ENCODE assay signal across 14 cellular contexts in genomic region chr3:123732447-123732846, GRCh38.
DNase-seq lines count a peak whose midpoint lies in the region; ATAC-seq and TF ChIP-seq lines count a peak whose summit lies in the region.
"Had no signal": no experiment of that assay in that cellular context is flagged by ENCODE, and none has a peak within 500 bp of the region (broad histone marks: within the 10 kb centered on the region; RNA-seq: fewer than 3 reads in every experiment).

No MANE protein-coding gene starts in this region.

- CTCF ChIA-PET in naive thymus-derived CD4-positive, alpha-beta T cell (lab: Charles Lee), result no interaction called here

- POLR2A ChIA-PET in naive thymus-derived CD4-positive, alpha-beta T cell (lab: Charles Lee), result no interaction called here

- H3K27ac ChIP-seq in naive thymus-derived CD4-positive, alpha-beta T cell (ENCODE audit: low read depth, low read length), result no peak overlapping the region
- no peak overlapping the region for H3K27ac ChIP-seq in transverse colon

- 50 to 62% methylated on average over 2 to 3 of the region's 3 CpGs for WGBS in transverse colon (ENCODE audit: low coverage in 1 of 2), 2 donors

- no peaks in the 10 kb centered on the region for H3K9me3 ChIP-seq in naive thymus-derived CD4-positive, alpha-beta T cell (ENCODE audit: control insufficient read depth in 2 of 3, low read length in 3 of 3)
- H3K9me3 ChIP-seq in transverse colon, result no peaks in the 10 kb centered on the region
- H3K9me3 ChIP-seq: ascending aorta had no signal

- in situ Hi-C loops in transverse colon (cut with MboI; ENCODE audit: low pct_ligation_motif_present in 1 of 4, low pct_unique_long_range_greater_than_20kb in 1 of 4, low sequenced_read_pairs in 3 of 4), result no loop called here

- no peaks in the 10 kb centered on the region for H3K36me3 Mint-ChIP-seq in activated T-helper 17 cell treated with anti-CD3 and anti-CD28 coated beads, Interleukin-2, amount 50 U/mL, for 72 hours (ENCODE audit: low read depth)
- H3K36me3 Mint-ChIP-seq in naive thymus-derived CD4-positive, alpha-beta T cell, result no peaks in the 10 kb centered on the region

- H3K4me1 Mint-ChIP-seq in activated T-helper 17 cell treated with anti-CD3 and anti-CD28 coated beads, Interleukin-2, amount 50 U/mL, for 72 hours, result no peaks in the 10 kb centered on the region
- no peaks in the 10 kb centered on the region for H3K4me1 Mint-ChIP-seq in naive thymus-derived CD4-positive, alpha-beta T cell

- no peaks in the 10 kb centered on the region for H3K27me3 ChIP-seq in naive thymus-derived CD4-positive, alpha-beta T cell (ENCODE audit: control insufficient read depth in 2 of 2, insufficient read depth in 2 of 2, low read length in 2 of 2)
- H3K27me3 ChIP-seq in transverse colon, result no peaks in the 10 kb centered on the region
- H3K27me3 ChIP-seq: ascending aorta had no signal

- no peaks in the 10 kb centered on the region for H3K9me3 Mint-ChIP-seq in activated T-helper 17 cell treated with anti-CD3 and anti-CD28 coated beads, Interleukin-2, amount 50 U/mL, for 72 hours
- H3K9me3 Mint-ChIP-seq in naive thymus-derived CD4-positive, alpha-beta T cell, result no peaks in the 10 kb centered on the region

- no peak for TF ChIP-seq EP300 in transverse colon (IDR thresholded peaks at IDR 0.05; ENCODE audit: low read depth)

- DNase-seq in DMS153 treated with DMSO at 0.1 percent for 48 hours (lab: John Stamatoyannopoulos, UW; ENCODE audit: unreplicated experiment) (peak; percentile 21), HS-5 (ENCODE audit: low read depth) (peak; percentile 78), kidney tubule cell (ENCODE audit: low spot score) (peak; percentile 93), activated T-cell treated with anti-CD3 and anti-CD28 coated beads for 4 hours (no peak), transverse colon (no peak)
- DNase-seq in naive thymus-derived CD4-positive, alpha-beta T cell, result no peak
- DNase-seq: COR-L47; kidney; NCI-H1048; stimulated activated CD4-positive, alpha-beta T cell treated with anti-CD3 and anti-CD28 coated beads, Interleukin-15, amount 100 ng/mL, for 24 hours; T-helper 1 cell had no signal

- no peak for TF ChIP-seq POLR2A in transverse colon (IDR thresholded peaks at IDR 0.05)

- no peaks in the 10 kb centered on the region for H3K4me1 ChIP-seq in naive thymus-derived CD4-positive, alpha-beta T cell (ENCODE audit: control insufficient read depth in 2 of 2, insufficient read depth in 2 of 2, low read length in 2 of 2)
- no peaks in the 10 kb centered on the region for H3K4me1 ChIP-seq in transverse colon

- no peaks in the 10 kb centered on the region for H3K36me3 ChIP-seq in naive thymus-derived CD4-positive, alpha-beta T cell (ENCODE audit: control insufficient read depth in 2 of 3, insufficient read depth in 3 of 3, low read length in 3 of 3)
- no peaks in the 10 kb centered on the region for H3K36me3 ChIP-seq in transverse colon

- H3K27ac Mint-ChIP-seq in activated T-helper 17 cell treated with anti-CD3 and anti-CD28 coated beads, Interleukin-2, amount 50 U/mL, for 72 hours, result no peak overlapping the region
- no peak overlapping the region for H3K27ac Mint-ChIP-seq in naive thymus-derived CD4-positive, alpha-beta T cell

- H3K4me3 ChIP-seq in naive thymus-derived CD4-positive, alpha-beta T cell (ENCODE audit: low read length), result no peak overlapping the region
- H3K4me3 ChIP-seq in transverse colon, result no peak overlapping the region
- H3K4me3 ChIP-seq: ascending aorta had no signal

- intact Hi-C loops in naive thymus-derived CD4-positive, alpha-beta T cell (cut with micrococcal nuclease), result no loop called here
- intact Hi-C loops in transverse colon (cut with DNase I; ENCODE audit: low total_unique reads), result no loop called here

- no peak for TF ChIP-seq CTCF in transverse colon (IDR thresholded peaks at IDR 0.05)

- H3K27me3 Mint-ChIP-seq in activated T-helper 17 cell treated with anti-CD3 and anti-CD28 coated beads, Interleukin-2, amount 50 U/mL, for 72 hours, result peaks cover 27% of the 10 kb centered on the region
- peaks cover 4 to 19% (median 12%) of the 10 kb centered on the region in 5 donors for H3K27me3 Mint-ChIP-seq in naive thymus-derived CD4-positive, alpha-beta T cell

- no peak overlapping the region for H3K4me3 Mint-ChIP-seq in activated T-helper 17 cell treated with anti-CD3 and anti-CD28 coated beads, Interleukin-2, amount 50 U/mL, for 72 hours
- no peak overlapping the region for H3K4me3 Mint-ChIP-seq in naive thymus-derived CD4-positive, alpha-beta T cell

- ATAC-seq in activated T-helper 17 cell treated with anti-CD3 and anti-CD28 coated beads, Interleukin-2, amount 50 U/mL, for 72 hours (replicated peaks), result peak; percentile 73
- ATAC-seq in GM21526 (IDR thresholded peaks at IDR 0.05; ENCODE audit: low FRiP score, unreplicated experiment), result no peak
- ATAC-seq in naive thymus-derived CD4-positive, alpha-beta T cell, result no peak

Comparison
In these comparisons a context has a peak if more than half of its experiments do, and no peak if none do; other contexts are left out.
1. DNase-seq: peak in DMS153 treated with DMSO at 0.1 percent for 48 hours (single experiment), HS-5 (single experiment) and kidney tubule cell (single experiment); none in activated T-cell treated with anti-CD3 and anti-CD28 coated beads for 4 hours (single experiment), naive thymus-derived CD4-positive, alpha-beta T cell (0 of 9) and transverse colon (single experiment).